16 cellular contexts compared by ENCODE assay signal in the genomic region with DNA sequence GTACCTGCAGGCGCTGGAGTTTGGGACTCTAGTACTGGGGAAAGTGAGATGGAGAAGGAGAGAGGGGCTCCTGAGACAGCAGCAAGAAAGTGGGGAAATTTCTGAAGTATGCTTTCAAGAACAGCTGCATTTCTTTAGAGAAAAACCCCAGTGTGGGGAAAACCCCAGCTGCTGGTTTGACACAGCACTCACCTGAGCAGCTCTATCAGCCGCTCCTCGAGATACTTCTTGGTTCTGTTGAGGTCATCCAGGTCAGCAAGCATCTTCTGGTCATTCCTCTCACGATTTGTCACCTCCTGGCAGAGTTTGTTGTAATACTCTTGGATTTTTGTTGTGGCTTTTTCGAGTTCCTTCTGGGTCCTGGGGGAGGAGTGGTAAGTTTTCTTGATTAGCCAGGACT. TPM values are rescaled to one million over a fixed set of nuclear protein-coding genes. Genes with fewer than 3 reads are reported as not detected.
A peak's percentile ranks its signal among the peaks of the same experiment; 100 is the strongest.
DNase-seq lines count a peak whose midpoint lies in the region; ATAC-seq, FAIRE-seq and TF ChIP-seq lines count a peak whose summit lies in the region.
"Had no signal": no experiment of that assay in that cellular context is flagged by ENCODE, and none has a peak within 500 bp of the region (broad histone marks: within the 10 kb centered on the region; RNA-seq: fewer than 3 reads in every experiment).

No MANE protein-coding gene starts in this region.

- no peak overlapping the region for H3K4me2 ChIP-seq in K562 (ENCODE audit: insufficient read depth, low read length)

- BruUV-seq in K562 (replicated peaks; lab: Mats Ljungman, UMichigan), result no TSS peak

- TF ChIP-seq RAD21 in K562 (CRISPR knock-in tag; conservative IDR thresholded peaks at IDR 0.05 in 1 of 2, IDR thresholded peaks at IDR 0.05 in 1 of 2), result no peak

- ATAC-seq in GM18868 (IDR thresholded peaks at IDR 0.05; ENCODE audit: unreplicated experiment) (peak; percentile 65), HG02840 (IDR thresholded peaks at IDR 0.05; ENCODE audit: low FRiP score, unreplicated experiment) (peak; percentile 61), K562 (no peak), GM18873 (IDR thresholded peaks at IDR 0.05; ENCODE audit: low FRiP score, unreplicated experiment) (no peak)
- ATAC-seq: naive thymus-derived CD4-positive, alpha-beta T cell; sciatic nerve; upper lobe of right lung had no signal

- intact Hi-C loops in K562 (cut with micrococcal nuclease), result no loop called here

- H3K4me1 ChIP-seq in K562 (replicated peaks in 1 of 2; ENCODE audit: control insufficient read depth in 2 of 2, insufficient read depth in 2 of 2, low read length in 2 of 2), result no peaks in the 10 kb centered on the region; a peak in 1 of 5 replicates

- no peak for TF ChIP-seq EP300 in K562 (IDR thresholded peaks at IDR 0.05; ENCODE audit: low read length)

- no peaks in the 10 kb centered on the region for H3K9me3 ChIP-seq in K562 (replicated peaks; ENCODE audit: control insufficient read depth, insufficient read depth, low read depth, low read length)
- H3K9me3 ChIP-seq: SJSA1, upper lobe of right lung had no signal

- H3K27me3 ChIP-seq in K562 (ENCODE audit: control insufficient read depth in 2 of 2, insufficient read depth in 2 of 2, low read length in 2 of 2), result no peaks in the 10 kb centered on the region
- H3K27me3 ChIP-seq: SJSA1, upper lobe of right lung had no signal

- TF ChIP-seq CTCF in K562 (IDR thresholded peaks at IDR 0.05 in 2 of 3, conservative IDR thresholded peaks at IDR 0.05 in 1 of 3; ENCODE audit: insufficient read depth in 2 of 3, low read depth in 1 of 3, low read length in 3 of 3), result no peak

- H3K79me2 ChIP-seq in K562 (ENCODE audit: control insufficient read depth, insufficient read depth, low read length), result no peaks in the 10 kb centered on the region

- no peak for TF ChIP-seq POLR2A in K562 (conservative IDR thresholded peaks at IDR 0.05)

- H4K20me1 ChIP-seq in K562 (replicated peaks; ENCODE audit: control insufficient read depth, insufficient read depth, low read length), result no peaks in the 10 kb centered on the region

- H2AFZ ChIP-seq in K562 (ENCODE audit: low read depth, low read length), result no peak overlapping the region

- FAIRE-seq in K562 (lab: Jason Lieb, UNC), result peak; percentile 19

- H3K27ac ChIP-seq in K562 (ENCODE audit: extremely low read depth, low read depth, low read length), result no peak overlapping the region
- H3K27ac ChIP-seq: SJSA1, upper lobe of right lung had no signal

- in situ Hi-C loops in K562 (cut with MboI), result no loop called here

- H3K9ac ChIP-seq in K562 (ENCODE audit: insufficient read depth in 1 of 2, low read depth in 2 of 2, low read length in 2 of 2), result no peak overlapping the region

- H3K36me3 ChIP-seq in K562 (ENCODE audit: control insufficient read depth, insufficient read depth, low read length), result peaks cover 100% of the 10 kb centered on the region

- WGBS in K562 (ENCODE audit: insufficient coverage, low coverage, missing lambda C conversion rate), result 85% methylated on average over 5 of the region's 5 CpGs

- CTCF ChIA-PET in K562 (lab: Yijun Ruan, JAX; ENCODE audit: low intra/inter-chr PET ratio), result no interaction called here

- POLR2A ChIA-PET in K562 (lab: Yijun Ruan, JAX), result interaction anchor here (0.6 to 0.8 kb wide), 3 partner anchors 12 to 476 kb away, joined by 3 read pairs; no protein-coding TSS in a partner anchor

- H3K4me3 ChIP-seq in K562, result no peak overlapping the region
- H3K4me3 ChIP-seq: SJSA1, upper lobe of right lung had no signal

- DNase-seq in activated CD4-positive, alpha-beta T cell treated with anti-CD3 and anti-CD28 coated beads for 48 hours, result peak; percentile 40
- no peak for DNase-seq in activated CD4-positive, alpha-beta T cell treated with anti-CD3 and anti-CD28 coated beads, Interleukin-2, amount 50 U/mL, for 4 hours
- DNase-seq in K562 (ENCODE audit: extremely low read depth in 1 of 4, low spot score in 3 of 4) (no peak), hippocampal formation (lab: John Stamatoyannopoulos, UW) (no peak), NCI-H2227 treated with DMSO at 0.1 percent for 48 hours (lab: John Stamatoyannopoulos, UW) (no peak)
- DNase-seq: aorta; IMR-90; naive thymus-derived CD4-positive, alpha-beta T cell; NCI-H1436; NCI-H748 treated with DMSO at 0.1 percent for 48 hours; upper lobe of right lung had no signal

- no peaks in the 10 kb centered on the region for H3K9me1 ChIP-seq in K562 (ENCODE audit: control insufficient read depth, insufficient read depth, low read length)

TF ChIP-seq in K562, 482 proteins besides CTCF, POLR2A, EP300 and RAD21:
- TF ChIP-seq ZNF347 (CRISPR knock-in tag; IDR thresholded peaks at IDR 0.05; ENCODE audit: low read depth) (no peak), ETV5 (CRISPR knock-in tag; IDR thresholded peaks at IDR 0.05; ENCODE audit: low read depth) (no peak), ZFP30 (CRISPR knock-in tag; IDR thresholded peaks at IDR 0.05; ENCODE audit: borderline replicate concordance) (no peak), HOXB6 (CRISPR knock-in tag; IDR thresholded peaks at IDR 0.05; ENCODE audit: borderline replicate concordance) (no peak), NCOA4 (IDR thresholded peaks at IDR 0.05; ENCODE audit: partially characterized antibody) (no peak), KLF6 (CRISPR knock-in tag; IDR thresholded peaks at IDR 0.05; ENCODE audit: borderline replicate concordance) (no peak), ZNF134 (CRISPR knock-in tag; conservative IDR thresholded peaks at IDR 0.05) (no peak), SMARCE1 (IDR thresholded peaks at IDR 0.05) (no peak), SIRT6 (IDR thresholded peaks at IDR 0.05; ENCODE audit: low read depth, low read length) (no peak), THRAP3 (IDR thresholded peaks at IDR 0.05; ENCODE audit: borderline replicate concordance) (no peak), ZNF76 (CRISPR knock-in tag; IDR thresholded peaks at IDR 0.05; ENCODE audit: borderline replicate concordance) (no peak), ILF3 (IDR thresholded peaks at IDR 0.05; ENCODE audit: borderline replicate concordance) (no peak)
- TF ChIP-seq, protein P1, sequence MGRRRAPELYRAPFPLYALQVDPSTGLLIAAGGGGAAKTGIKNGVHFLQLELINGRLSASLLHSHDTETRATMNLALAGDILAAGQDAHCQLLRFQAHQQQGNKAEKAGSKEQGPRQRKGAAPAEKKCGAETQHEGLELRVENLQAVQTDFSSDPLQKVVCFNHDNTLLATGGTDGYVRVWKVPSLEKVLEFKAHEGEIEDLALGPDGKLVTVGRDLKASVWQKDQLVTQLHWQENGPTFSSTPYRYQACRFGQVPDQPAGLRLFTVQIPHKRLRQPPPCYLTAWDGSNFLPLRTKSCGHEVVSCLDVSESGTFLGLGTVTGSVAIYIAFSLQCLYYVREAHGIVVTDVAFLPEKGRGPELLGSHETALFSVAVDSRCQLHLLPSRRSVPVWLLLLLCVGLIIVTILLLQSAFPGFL (CRISPR knock-in tag; IDR thresholded peaks at IDR 0.05), result no peak
- TF ChIP-seq, protein P2, sequence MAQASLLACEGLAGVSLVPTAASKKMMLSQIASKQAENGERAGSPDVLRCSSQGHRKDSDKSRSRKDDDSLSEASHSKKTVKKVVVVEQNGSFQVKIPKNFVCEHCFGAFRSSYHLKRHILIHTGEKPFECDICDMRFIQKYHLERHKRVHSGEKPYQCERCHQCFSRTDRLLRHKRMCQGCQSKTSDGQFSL (CRISPR knock-in tag; IDR thresholded peaks at IDR 0.05), result no peak
- TF ChIP-seq, protein P2 (tag; IDR thresholded peaks at IDR 0.05), result no peak

RNA-seq across cellular contexts. Expression of a gene that starts 18.8 kb away (rescaled TPM):
- total RNA-seq in K562 (2011; cell fraction: chromatin; rRNA removed; ENCODE audit: low replicate concordance), result not detected in 2 replicates
- not detected in 2 replicates for total RNA-seq in K562 (2011; cell fraction: nucleolus; rRNA removed)
- total RNA-seq in K562 (2011; cell fraction: nucleoplasm; rRNA removed), result not detected in 2 replicates
- total RNA-seq in K562 (2014; rRNA removed), result not detected in 2 replicates
- not detected in 2 replicates for total RNA-seq in K562 (2014; rRNA removed; fragmentation: Illumina TruSeq; extraction: Trizol)
- total RNA-seq in K562 (2015; rRNA removed; fragmentation: Illumina TruSeq; extraction: Trizol), result not detected in 2 replicates
- total RNA-seq in K562 (2021), result not detected in 2 replicates
- not detected in 2 replicates for polyA plus RNA-seq in K562 (2011; rRNA removed)
- not detected in 2 replicates for polyA plus RNA-seq in K562 (2011; cell fraction: cytosol; rRNA removed)
- not detected in 2 replicates for polyA plus RNA-seq in K562 (2011; cell fraction: nucleus; rRNA removed)
- 0.12 and 0.16 TPM in 2 replicates for polyA plus RNA-seq in K562 (2012)
- not detected in 2 replicates for polyA plus RNA-seq in K562 (2014; fragmentation: Illumina TruSeq; extraction: Trizol)
- polyA plus RNA-seq in K562 (2014; fragmentation: Nextera tagmentation; extraction: Ambion mirVana), result under 1 TPM in 1 of 2 experiments, not detected in 1; 0.28 TPM
- polyA plus RNA-seq in K562 (2014; rRNA removed), result not detected in 2 replicates
- not detected in 2 replicates for polyA minus RNA-seq in K562 (2011; rRNA and poly(A)+ RNA removed)
- polyA minus RNA-seq in K562 (2011; cell fraction: cytosol; rRNA and poly(A)+ RNA removed), result not detected in 2 replicates
- polyA minus RNA-seq in K562 (2011; cell fraction: nucleus; rRNA and poly(A)+ RNA removed), result not detected in 2 replicates
- total RNA-seq: IMR-90, SJSA1 had no signal
- polyA plus RNA-seq: IMR-90 had no signal

RNA-seq across cellular contexts. Expression of a gene that starts 33.6 kb away (rescaled TPM):
- total RNA-seq in K562 (2011; cell fraction: chromatin; rRNA removed; ENCODE audit: low replicate concordance), result 31.3 and 41.9 TPM in 2 replicates
- 26.8 and 33.7 TPM in 2 replicates for total RNA-seq in K562 (2011; cell fraction: nucleolus; rRNA removed)
- 26.5 and 30.9 TPM in 2 replicates for total RNA-seq in K562 (2011; cell fraction: nucleoplasm; rRNA removed)
- total RNA-seq in K562 (2014; rRNA removed) (6.7 and 7.9 TPM in 2 replicates), K562 (2014; rRNA removed; fragmentation: Illumina TruSeq; extraction: Trizol) (7.4 and 8.3 TPM in 2 replicates), K562 (2015; rRNA removed; fragmentation: Illumina TruSeq; extraction: Trizol) (8.6 and 9.1 TPM in 2 replicates), K562 (2021) (11.8 and 13.8 TPM in 2 replicates)
- polyA plus RNA-seq in K562 (2011; rRNA removed) (7.2 and 7.7 TPM in 2 replicates), K562 (2014; fragmentation: Illumina TruSeq; extraction: Trizol) (10.6 and 11.1 TPM in 2 replicates), K562 (2014; fragmentation: Nextera tagmentation; extraction: Ambion mirVana) (1 to 10 TPM; 2.1 to 3.0 TPM), K562 (2014; rRNA removed) (7.4 and 9.6 TPM in 2 replicates)
- polyA plus RNA-seq in K562 (2011; cell fraction: cytosol; rRNA removed), result 7.5 and 8.3 TPM in 2 replicates
- 15.5 and 25.2 TPM in 2 replicates for polyA plus RNA-seq in K562 (2011; cell fraction: nucleus; rRNA removed)
- 5.4 and 7.1 TPM in 2 replicates for polyA plus RNA-seq in K562 (2012)
- 13.2 and 13.9 TPM in 2 replicates for polyA minus RNA-seq in K562 (2011; rRNA and poly(A)+ RNA removed)
- 7.2 and 8.5 TPM in 2 replicates for polyA minus RNA-seq in K562 (2011; cell fraction: cytosol; rRNA and poly(A)+ RNA removed)
- polyA minus RNA-seq in K562 (2011; cell fraction: nucleus; rRNA and poly(A)+ RNA removed), result 28.9 and 29.5 TPM in 2 replicates

Comparison
In these comparisons a context has a peak if more than half of its experiments do, and no peak if none do; other contexts are left out.
1. ATAC-seq: peak in GM18868 (single experiment) and HG02840 (single experiment); none in K562 (single experiment) and GM18873 (single experiment).